Comparison of ENCODE assay signal across 13 cellular contexts in genomic region chr10:33258951-33259350, GRCh38.
DNase-seq lines count a peak whose midpoint lies in the region; ATAC-seq and TF ChIP-seq lines count a peak whose summit lies in the region.
"Had no signal": no experiment of that assay in that cellular context is flagged by ENCODE, and none has a peak within 500 bp of the region (broad histone marks: within the 10 kb centered on the region; RNA-seq: fewer than 3 reads in every experiment).

No MANE protein-coding gene starts in this region.

- peak overlapping the region; percentile 53 for H3K4me3 Mint-ChIP-seq in MCF 10A (ENCODE audit: unreplicated experiment)
- peak overlapping the region; percentile 48 for H3K4me3 Mint-ChIP-seq in type B pancreatic cell
- H3K4me3 Mint-ChIP-seq: T-helper 17 cell had no signal

- H3K4me3 ChIP-seq in breast epithelium (no peak overlapping the region), upper lobe of right lung (no peak overlapping the region)
- H3K4me3 ChIP-seq: K562 had no signal

- TF ChIP-seq POLR2A in breast epithelium (IDR thresholded peaks at IDR 0.05) = no peak

- POLR2A ChIA-PET in MCF 10A (lab: Yijun Ruan, JAX) = interaction anchor here (0.7 to 1.4 kb wide), 4 partner anchors 14 to 642 kb away, joined by 3 to 6 read pairs (median 3); no protein-coding TSS in a partner anchor

- H3K4me1 Mint-ChIP-seq in MCF 10A (ENCODE audit: insufficient read depth, unreplicated experiment) = peaks cover 36% of the 10 kb centered on the region
- H3K4me1 Mint-ChIP-seq in type B pancreatic cell (ENCODE audit: unreplicated experiment) = peaks cover 16% of the 10 kb centered on the region
- H3K4me1 Mint-ChIP-seq: T-helper 17 cell had no signal

- peak overlapping the region; percentile 77 for H3K27ac Mint-ChIP-seq in MCF 10A (ENCODE audit: low read depth, unreplicated experiment)
- peak overlapping the region; percentile 52 for H3K27ac Mint-ChIP-seq in type B pancreatic cell
- H3K27ac Mint-ChIP-seq: T-helper 17 cell had no signal

- no peaks in the 10 kb centered on the region for H3K4me1 ChIP-seq in breast epithelium
- peaks cover 3% of the 10 kb centered on the region for H3K4me1 ChIP-seq in upper lobe of right lung

- TF ChIP-seq CTCF in MCF 10A (IDR thresholded peaks at IDR 0.05; ENCODE audit: unreplicated experiment) = no peak
- no peak for TF ChIP-seq CTCF in breast epithelium (IDR thresholded peaks at IDR 0.05)
- no peak for TF ChIP-seq CTCF in type B pancreatic cell (conservative IDR thresholded peaks at IDR 0.05)
- TF ChIP-seq CTCF in upper lobe of right lung (IDR thresholded peaks at IDR 0.05) = no peak

- H3K9me3 Mint-ChIP-seq in MCF 10A (ENCODE audit: unreplicated experiment) (peaks cover 7% of the 10 kb centered on the region), type B pancreatic cell (peaks cover 5% of the 10 kb centered on the region)

- intact Hi-C loops in MCF 10A (cut with micrococcal nuclease) = no loop called here
- intact Hi-C loops in breast epithelium (cut with DNase I; ENCODE audit: low total_unique reads) = no loop called here
- intact Hi-C loops in upper lobe of right lung (cut with DNase I) = no loop called here

- ATAC-seq in upper lobe of right lung (no peak), HG02610 (IDR thresholded peaks at IDR 0.05; ENCODE audit: unreplicated experiment) (no peak)
- ATAC-seq: K562, T-helper 17 cell had no signal

- no peaks in the 10 kb centered on the region for H3K27me3 Mint-ChIP-seq in MCF 10A (ENCODE audit: insufficient read depth, unreplicated experiment)
- H3K27me3 Mint-ChIP-seq in type B pancreatic cell = no peaks in the 10 kb centered on the region

- H3K27me3 ChIP-seq in breast epithelium (no peaks in the 10 kb centered on the region), upper lobe of right lung (no peaks in the 10 kb centered on the region)

- H3K36me3 Mint-ChIP-seq in MCF 10A (ENCODE audit: insufficient read depth, unreplicated experiment) = peaks cover 26% of the 10 kb centered on the region
- peaks cover 39% of the 10 kb centered on the region for H3K36me3 Mint-ChIP-seq in type B pancreatic cell

- no TSS peak for BruUV-seq in MCF 10A (replicated peaks; lab: Mats Ljungman, UMichigan)

- CTCF ChIA-PET in MCF 10A (lab: Yijun Ruan, JAX) = interaction anchor here (0.7 to 1.9 kb wide), 3 partner anchors 9 to 66 kb away, joined by 3 to 7 read pairs (median 3); no protein-coding TSS in a partner anchor

- no peak for DNase-seq in MCF 10A (ENCODE audit: unreplicated experiment)
- DNase-seq in breast epithelium (ENCODE audit: low spot score in 2 of 2) = no peak
- peak; percentile 40 for DNase-seq in amniotic stem cell (lab: John Stamatoyannopoulos, UW)
- DNase-seq in hepatic stellate cell (ENCODE audit: low spot score) = peak; percentile 63
- no peak for DNase-seq in type B pancreatic cell (ENCODE audit: extremely low spot score, unreplicated experiment)
- no peak for DNase-seq in stimulated activated CD4-positive, alpha-beta T cell treated with anti-CD3 and anti-CD28 coated beads, Interleukin-4, amount 100 ng/mL, for 24 hours
- DNase-seq in upper lobe of right lung = no peak
- DNase-seq: activated CD4-positive, alpha-beta T cell treated with anti-CD3 and anti-CD28 coated beads, Interleukin-2, amount 50 U/mL, for 48 hours; DMS153; NCI-H2029 treated with DMSO at 0.1 percent for 48 hours; T-helper 17 cell had no signal

- H3K27ac ChIP-seq in breast epithelium (no peak overlapping the region), upper lobe of right lung (no peak overlapping the region)

- H3K9me3 ChIP-seq in breast epithelium (no peaks in the 10 kb centered on the region), upper lobe of right lung (no peaks in the 10 kb centered on the region)

- H3K36me3 ChIP-seq in breast epithelium (no peaks in the 10 kb centered on the region), upper lobe of right lung (peaks cover 39% of the 10 kb centered on the region)

Comparison
In these comparisons a context has a peak if more than half of its experiments do, and no peak if none do; other contexts are left out.
1. DNase-seq: peak in amniotic stem cell (single experiment) and hepatic stellate cell (single experiment); none in MCF 10A (single experiment), breast epithelium (0 of 2), type B pancreatic cell (single experiment), stimulated activated CD4-positive, alpha-beta T cell treated with anti-CD3 and anti-CD28 coated beads, Interleukin-4, amount 100 ng/mL, for 24 hours (single experiment) and upper lobe of right lung (single experiment).